In genomic region chr19:6030214-6030507, GRCh38 we compare ENCODE assay signal across 16 cellular contexts. TPM values are rescaled to one million over a fixed set of nuclear protein-coding genes. Genes with fewer than 3 reads are reported as not detected.
DNase-seq lines count a peak whose midpoint lies in the region; ATAC-seq and TF ChIP-seq lines count a peak whose summit lies in the region.
"Had no signal": no experiment of that assay in that cellular context is flagged by ENCODE, and none has a peak within 500 bp of the region (broad histone marks: within the 10 kb centered on the region; RNA-seq: fewer than 3 reads in every experiment).

No MANE protein-coding gene starts in this region.

- no peaks in the 10 kb centered on the region for H3K4me1 ChIP-seq in PC-3 (ENCODE audit: insufficient read depth, low read length)
- no peaks in the 10 kb centered on the region for H3K4me1 ChIP-seq in CD4-positive, alpha-beta memory T cell (ENCODE audit: insufficient read depth, low read length)
- H3K4me1 ChIP-seq in aorta (ENCODE audit: control insufficient read depth in 1 of 2, insufficient read depth in 2 of 2, low read length in 2 of 2) = no peaks in the 10 kb centered on the region
- H3K4me1 ChIP-seq: suprapubic skin had no signal

- POLR2A ChIA-PET in activated CD4-positive, alpha-beta T cell treated with anti-CD3 and anti-CD28 coated beads for 36 hours (lab: Charles Lee) = no interaction called here
- POLR2A ChIA-PET in PC-3 (lab: Charles Lee; ENCODE audit: unreplicated experiment) = no interaction called here
- POLR2A ChIA-PET in CD4-positive, alpha-beta memory T cell (lab: Charles Lee; ENCODE audit: partially characterized antibody) = no interaction called here

- no peaks in the 10 kb centered on the region for H3K36me3 Mint-ChIP-seq in activated CD4-positive, alpha-beta T cell treated with anti-CD3 and anti-CD28 coated beads for 36 hours (ENCODE audit: low read depth)
- peaks cover 0 to 9% of the 10 kb centered on the region in 2 donors for H3K36me3 Mint-ChIP-seq in CD4-positive, alpha-beta memory T cell
- H3K36me3 Mint-ChIP-seq: activated CD4-positive, alpha-beta memory T cell treated with anti-CD3 and anti-CD28 coated beads for 36 hours had no signal

- H3K4me3 ChIP-seq in PC-3 (ENCODE audit: low read length) = no peak overlapping the region
- no peak overlapping the region for H3K4me3 ChIP-seq in CD4-positive, alpha-beta memory T cell (ENCODE audit: low read length in 2 of 2)
- H3K4me3 ChIP-seq in dorsolateral prefrontal cortex = no peak overlapping the region
- H3K4me3 ChIP-seq in aorta (ENCODE audit: low read length in 2 of 2) = no peak overlapping the region
- H3K4me3 ChIP-seq: suprapubic skin had no signal

- H3K79me2 ChIP-seq in PC-3 (ENCODE audit: low read length) = no peaks in the 10 kb centered on the region

- H3K4me1 Mint-ChIP-seq in activated CD4-positive, alpha-beta T cell treated with anti-CD3 and anti-CD28 coated beads for 36 hours = peaks cover 7% of the 10 kb centered on the region
- H3K4me1 Mint-ChIP-seq in CD4-positive, alpha-beta memory T cell = no peaks in the 10 kb centered on the region

- intact Hi-C loops in activated CD4-positive, alpha-beta T cell treated with anti-CD3 and anti-CD28 coated beads for 36 hours (cut with DNase I, micrococcal nuclease) = no loop called here
- intact Hi-C loops in PC-3 (cut with micrococcal nuclease) (no loop called here), dorsolateral prefrontal cortex (cut with DNase I) (no loop called here), aorta (cut with DNase I) (no loop called here)
- intact Hi-C loops in CD4-positive, alpha-beta memory T cell (cut with micrococcal nuclease) = no loop called here

- no peak overlapping the region for H3K9ac ChIP-seq in PC-3 (ENCODE audit: low read length)

- H4K20me1 ChIP-seq in PC-3 (ENCODE audit: low read length) = no peaks in the 10 kb centered on the region

- no peaks in the 10 kb centered on the region for H3K9me3 Mint-ChIP-seq in activated CD4-positive, alpha-beta T cell treated with anti-CD3 and anti-CD28 coated beads for 36 hours (ENCODE audit: low read depth)
- no peaks in the 10 kb centered on the region for H3K9me3 Mint-ChIP-seq in CD4-positive, alpha-beta memory T cell
- H3K9me3 Mint-ChIP-seq: activated CD4-positive, alpha-beta memory T cell treated with anti-CD3 and anti-CD28 coated beads for 36 hours; T-helper 1 cell treated with Interleukin-12 subunit alpha and Interleukin-12 subunit beta and Interleukin-4 antibody, amounts not matched to agents 30 μg/mL and 1 μg/mL, for 36 hours had no signal

- peak; percentile 30 for ATAC-seq in activated CD4-positive, alpha-beta T cell treated with anti-CD3 and anti-CD28 coated beads for 36 hours
- ATAC-seq in PC-3 = no peak
- ATAC-seq in aorta (ENCODE audit: low FRiP score) = no peak

- no peaks in the 10 kb centered on the region for H3K9me2 ChIP-seq in PC-3 (replicated peaks; ENCODE audit: low read length)

- H2AFZ ChIP-seq in PC-3 (ENCODE audit: low read length) = no peak overlapping the region

- H3K4me3 Mint-ChIP-seq in activated CD4-positive, alpha-beta T cell treated with anti-CD3 and anti-CD28 coated beads for 36 hours = no peak overlapping the region
- H3K4me3 Mint-ChIP-seq in CD4-positive, alpha-beta memory T cell = no peak overlapping the region
- H3K4me3 Mint-ChIP-seq: activated CD4-positive, alpha-beta memory T cell treated with anti-CD3 and anti-CD28 coated beads for 36 hours; mesothelial cell of epicardium; T-helper 1 cell treated with Interleukin-12 subunit alpha and Interleukin-12 subunit beta and Interleukin-4 antibody, amounts not matched to agents 30 μg/mL and 1 μg/mL, for 36 hours had no signal

- no peaks in the 10 kb centered on the region for H3K27me3 Mint-ChIP-seq in activated CD4-positive, alpha-beta T cell treated with anti-CD3 and anti-CD28 coated beads for 36 hours
- H3K27me3 Mint-ChIP-seq in CD4-positive, alpha-beta memory T cell = no peaks in the 10 kb centered on the region
- H3K27me3 Mint-ChIP-seq: activated CD4-positive, alpha-beta memory T cell treated with anti-CD3 and anti-CD28 coated beads for 36 hours had no signal

- no peaks in the 10 kb centered on the region for H3K36me3 ChIP-seq in PC-3 (ENCODE audit: low read depth, low read length)
- no peaks in the 10 kb centered on the region for H3K36me3 ChIP-seq in CD4-positive, alpha-beta memory T cell (ENCODE audit: insufficient read depth, low read length)
- no peaks in the 10 kb centered on the region for H3K36me3 ChIP-seq in aorta (ENCODE audit: control insufficient read depth in 1 of 2, insufficient read depth in 2 of 2, low read length in 1 of 2)

- H3K27me3 ChIP-seq in PC-3 (ENCODE audit: low read length) (no peaks in the 10 kb centered on the region), dorsolateral prefrontal cortex (no peaks in the 10 kb centered on the region), aorta (ENCODE audit: control insufficient read depth in 1 of 2, insufficient read depth in 2 of 2, low read length in 1 of 2) (no peaks in the 10 kb centered on the region)
- H3K27me3 ChIP-seq in CD4-positive, alpha-beta memory T cell (ENCODE audit: insufficient read depth, low read length) = no peaks in the 10 kb centered on the region
- H3K27me3 ChIP-seq: suprapubic skin had no signal

- CTCF ChIA-PET in activated CD4-positive, alpha-beta T cell treated with anti-CD3 and anti-CD28 coated beads for 36 hours (lab: Charles Lee) = no interaction called here
- CTCF ChIA-PET in PC-3 (lab: Charles Lee) = no interaction called here
- CTCF ChIA-PET in CD4-positive, alpha-beta memory T cell (lab: Charles Lee; ENCODE audit: partially characterized antibody) = interaction anchor here (1.0 kb wide), 1 partner anchor 18 kb away, joined by 3 read pairs; no protein-coding TSS in a partner anchor

- H3K9me3 ChIP-seq in PC-3 (ENCODE audit: low read length) = no peaks in the 10 kb centered on the region
- no peaks in the 10 kb centered on the region for H3K9me3 ChIP-seq in CD4-positive, alpha-beta memory T cell (ENCODE audit: control insufficient read depth in 1 of 2, low read length in 2 of 2)
- H3K9me3 ChIP-seq in aorta (ENCODE audit: control insufficient read depth, low read length) = no peaks in the 10 kb centered on the region
- H3K9me3 ChIP-seq: suprapubic skin had no signal

- H3K27ac Mint-ChIP-seq in activated CD4-positive, alpha-beta T cell treated with anti-CD3 and anti-CD28 coated beads for 36 hours = no peak overlapping the region
- peak overlapping the region in 1 of 7 donors; percentile 10 for H3K27ac Mint-ChIP-seq in CD4-positive, alpha-beta memory T cell
- H3K27ac Mint-ChIP-seq: activated CD4-positive, alpha-beta memory T cell treated with anti-CD3 and anti-CD28 coated beads for 36 hours; mesothelial cell of epicardium; T-helper 1 cell treated with Interleukin-12 subunit alpha and Interleukin-12 subunit beta and Interleukin-4 antibody, amounts not matched to agents 30 μg/mL and 1 μg/mL, for 36 hours had no signal

- WGBS in aorta, 2 donors = 90% methylated on average over 3 of the region's 3 CpGs

- H3F3A ChIP-seq in PC-3 (ENCODE audit: low read length, unreplicated experiment) = no peaks in the 10 kb centered on the region

- BruUV-seq in PC-3 (replicated peaks; lab: Mats Ljungman, UMichigan) = no TSS peak

- DNase-seq in activated CD4-positive, alpha-beta T cell treated with anti-CD3 and anti-CD28 coated beads for 36 hours = peak; percentile 5
- DNase-seq in activated CD4-positive, alpha-beta T cell treated with anti-CD3 and anti-CD28 coated beads for 4 hours = no peak
- DNase-seq in PC-3 (peak; percentile 31), fibroblast of peridontal ligament (ENCODE audit: extremely low read depth) (peak; percentile 83), stromal cell of bone marrow (ENCODE audit: low read depth) (peak; percentile 47), dorsolateral prefrontal cortex (no peak), aorta (no peak)
- no peak for DNase-seq in CD4-positive, alpha-beta memory T cell
- DNase-seq: activated CD4-positive, alpha-beta memory T cell treated with anti-CD3 and anti-CD28 coated beads for 36 hours; activated gamma-delta T cell; NCI-H1092 treated with DMSO at 0.1 percent for 48 hours; NCI-H446 treated with DMSO at 0.1 percent for 48 hours had no signal

- H3K4me2 ChIP-seq in PC-3 (ENCODE audit: low read length) = no peak overlapping the region

- TF ChIP-seq CTCF in PC-3 (conservative IDR thresholded peaks at IDR 0.05; ENCODE audit: low read depth, low read length) = no peak
- no peak for TF ChIP-seq CTCF in dorsolateral prefrontal cortex (IDR thresholded peaks at IDR 0.05 in 54 of 56, conservative IDR thresholded peaks at IDR 0.05 in 2 of 56; ENCODE audit: low read depth in 1 of 56, partially characterized antibody in 56 of 56)

- H3K27ac ChIP-seq in PC-3 (ENCODE audit: low read length) (no peak overlapping the region), dorsolateral prefrontal cortex (no peak overlapping the region), aorta (ENCODE audit: low read depth in 1 of 2, low read length in 2 of 2) (no peak overlapping the region)
- no peak overlapping the region for H3K27ac ChIP-seq in CD4-positive, alpha-beta memory T cell (ENCODE audit: low read depth, low read length)
- H3K27ac ChIP-seq: epithelial cell of prostate, suprapubic skin had no signal

RNA-seq across cellular contexts. Expression of gene RANBP3, which starts 52.2 kb away (rescaled TPM):
- total RNA-seq in activated CD4-positive, alpha-beta T cell treated with anti-CD3 and anti-CD28 coated beads for 36 hours = 100 to 1,000 TPM in 1 of 2 experiments, 10 to 100 TPM in 1; 85.5 to 103 TPM
- 114 and 153 TPM in 2 replicates for total RNA-seq in PC-3 (2014; rRNA removed)
- total RNA-seq in CD4-positive, alpha-beta memory T cell = 10 to 100 TPM; 84.1 to 94.9 TPM
- 10 to 100 TPM in 1 of 2 donors, 1 to 10 TPM in 1; 3.4 to 11.6 TPM for polyA plus RNA-seq in CD4-positive, alpha-beta memory T cell
- total RNA-seq in dorsolateral prefrontal cortex = 100 to 1,000 TPM in 31 of 120 experiments, 10 to 100 TPM in 89; 71.9 to 120 (median 93.1) TPM
- total RNA-seq in aorta = 10 to 100 TPM; 57.9 to 63.2 TPM
- polyA plus RNA-seq in aorta = 10 to 100 TPM; 19.5 to 43.3 TPM

Comparison
In these comparisons a context has a peak if more than half of its experiments do, and no peak if none do; other contexts are left out.
1. DNase-seq: peak in activated CD4-positive, alpha-beta T cell treated with anti-CD3 and anti-CD28 coated beads for 36 hours (single experiment), PC-3 (single experiment), fibroblast of peridontal ligament (single experiment) and stromal cell of bone marrow (single experiment); none in activated CD4-positive, alpha-beta T cell treated with anti-CD3 and anti-CD28 coated beads for 4 hours (0 of 2), CD4-positive, alpha-beta memory T cell (0 of 5), dorsolateral prefrontal cortex (0 of 10) and aorta (0 of 2).